13 cellular contexts compared by ENCODE assay signal in genomic region chr1:199550384-199551067, GRCh38.
DNase-seq lines count a peak whose midpoint lies in the region; ATAC-seq and TF ChIP-seq lines count a peak whose summit lies in the region.
"Had no signal": no experiment of that assay in that cellular context is flagged by ENCODE, and none has a peak within 500 bp of the region (broad histone marks: within the 10 kb centered on the region; RNA-seq: fewer than 3 reads in every experiment).

No MANE protein-coding gene starts in this region.

- peak; percentile 47 for TF ChIP-seq CTCF in Loucy (conservative IDR thresholded peaks at IDR 0.05; ENCODE audit: low read length)

- H3K4me2 ChIP-seq in Loucy (ENCODE audit: low read depth, low read length, poor library complexity, severe bottlenecking), result no peak overlapping the region

- H3K79me2 ChIP-seq in Loucy (ENCODE audit: insufficient read depth, low read length), result no peaks in the 10 kb centered on the region

- H3K27me3 ChIP-seq in Loucy (ENCODE audit: insufficient read depth, low read length, poor library complexity, severe bottlenecking), result no peaks in the 10 kb centered on the region
- H3K27me3 ChIP-seq: upper lobe of right lung had no signal

- H3K4me1 ChIP-seq in Loucy (ENCODE audit: insufficient read depth, low read length, poor library complexity, severe bottlenecking), result no peaks in the 10 kb centered on the region
- H3K4me1 ChIP-seq: upper lobe of right lung had no signal

- no peaks in the 10 kb centered on the region for H3K9me2 ChIP-seq in Loucy (replicated peaks; ENCODE audit: low read depth, low read length)

- peak; percentile 39 for DNase-seq in Caki2 (ENCODE audit: low read depth)
- peak; percentile 46 for DNase-seq in astrocyte of the hippocampus (ENCODE audit: low read depth, low spot score)
- peak; percentile 23 for DNase-seq in kidney tubule cell (ENCODE audit: low spot score)
- DNase-seq in AG08396 (ENCODE audit: low spot score), result no peak
- DNase-seq in C1 segment of cervical spinal cord (lab: John Stamatoyannopoulos, UW), result no peak
- no peak for DNase-seq in RPMI8226
- DNase-seq: activated CD4-positive, alpha-beta T cell treated with anti-CD3 and anti-CD28 coated beads, Interleukin-2, amount 10 ng/mL, durations not matched to agents 24 days and 14 days; activated naive CD4-positive, alpha-beta T cell; effector CD4-positive, alpha-beta T cell; occipital lobe; upper lobe of right lung had no signal

- no peak for ATAC-seq in GM18511 (IDR thresholded peaks at IDR 0.05; ENCODE audit: unreplicated experiment)
- ATAC-seq: upper lobe of right lung had no signal

- peak overlapping the region; percentile 58; the same call in 1 of the 2 replicates for H2AFZ ChIP-seq in Loucy (ENCODE audit: low read length)

- H3K4me3 ChIP-seq in Loucy (ENCODE audit: low read length, poor library complexity, severe bottlenecking), result no peak overlapping the region
- H3K4me3 ChIP-seq: upper lobe of right lung had no signal

- no peaks in the 10 kb centered on the region for H3F3A ChIP-seq in Loucy (ENCODE audit: low read depth)

- H3K9me3 ChIP-seq in Loucy (ENCODE audit: insufficient read depth, low read depth, low read length), result no peaks in the 10 kb centered on the region
- H3K9me3 ChIP-seq: upper lobe of right lung had no signal

- no peaks in the 10 kb centered on the region for H3K36me3 ChIP-seq in Loucy (ENCODE audit: insufficient read depth, low read length)
- H3K36me3 ChIP-seq: upper lobe of right lung had no signal

- in situ Hi-C loops in Caki2 (cut with HindIII; ENCODE audit: low pct_unique_long_range_greater_than_20kb, low sequenced_read_pairs), result no loop called here

- H3K9ac ChIP-seq in Loucy (ENCODE audit: low read depth, low read length, poor library complexity, severe bottlenecking), result no peak overlapping the region

- H4K20me1 ChIP-seq in Loucy (ENCODE audit: insufficient read depth, low read length, poor library complexity, severe bottlenecking), result no peaks in the 10 kb centered on the region

Comparison
In these comparisons a context has a peak if more than half of its experiments do, and no peak if none do; other contexts are left out.
1. DNase-seq: peak in Caki2 (single experiment), astrocyte of the hippocampus (single experiment) and kidney tubule cell (single experiment); none in AG08396 (single experiment), C1 segment of cervical spinal cord (0 of 14) and RPMI8226 (single experiment).